Comparison of ENCODE assay signal across 15 cellular contexts in genomic region chr20:50297498-50298348, GRCh38.
A peak's percentile ranks its signal among the peaks of the same experiment; 100 is the strongest.
DNase-seq lines count a peak whose midpoint lies in the region; ATAC-seq and TF ChIP-seq lines count a peak whose summit lies in the region.
"Had no signal": no experiment of that assay in that cellular context is flagged by ENCODE, and none has a peak within 500 bp of the region (broad histone marks: within the 10 kb centered on the region; RNA-seq: fewer than 3 reads in every experiment).

No MANE protein-coding gene starts in this region.

- peak overlapping the region; percentile 68 for H3K27ac Mint-ChIP-seq in activated naive CD8-positive, alpha-beta T cell treated with anti-CD3 and anti-CD28 coated beads, Interleukin-2, amount 10 ng/mL, durations not matched to agents 7 days and 5 days
- no peak overlapping the region for H3K27ac Mint-ChIP-seq in activated naive CD8-positive, alpha-beta T cell treated with anti-CD3 and anti-CD28 coated beads for 36 hours
- H3K27ac Mint-ChIP-seq: IgD-negative memory B cell had no signal

- peak; percentile 62 for ATAC-seq in activated naive CD8-positive, alpha-beta T cell treated with anti-CD3 and anti-CD28 coated beads, Interleukin-2, amount 10 ng/mL, durations not matched to agents 7 days and 5 days (ENCODE audit: low read depth)
- ATAC-seq in GM21786 (IDR thresholded peaks at IDR 0.05; ENCODE audit: unreplicated experiment) = no peak
- ATAC-seq: activated CD4-positive, CD25-positive, alpha-beta regulatory T cell treated with anti-CD3 and anti-CD28 coated beads, Interleukin-2, amount 50 U/mL, for 24 hours; HCT116 had no signal

- H3K36me3 ChIP-seq in left ventricle myocardium inferior = no peaks in the 10 kb centered on the region
- no peaks in the 10 kb centered on the region for H3K36me3 ChIP-seq in tibial artery
- H3K36me3 ChIP-seq: heart left ventricle, thyroid gland had no signal

- H3K27me3 ChIP-seq in left ventricle myocardium inferior (ENCODE audit: low read depth) = no peaks in the 10 kb centered on the region
- no peaks in the 10 kb centered on the region for H3K27me3 ChIP-seq in tibial artery
- H3K27me3 ChIP-seq: heart left ventricle, thyroid gland had no signal

- no peaks in the 10 kb centered on the region for H3K36me3 Mint-ChIP-seq in activated naive CD8-positive, alpha-beta T cell treated with anti-CD3 and anti-CD28 coated beads, Interleukin-2, amount 10 ng/mL, durations not matched to agents 7 days and 5 days
- H3K36me3 Mint-ChIP-seq in activated naive CD8-positive, alpha-beta T cell treated with anti-CD3 and anti-CD28 coated beads for 36 hours = no peaks in the 10 kb centered on the region

- peaks cover 16% of the 10 kb centered on the region for H3K27me3 Mint-ChIP-seq in activated naive CD8-positive, alpha-beta T cell treated with anti-CD3 and anti-CD28 coated beads, Interleukin-2, amount 10 ng/mL, durations not matched to agents 7 days and 5 days
- H3K27me3 Mint-ChIP-seq in activated naive CD8-positive, alpha-beta T cell treated with anti-CD3 and anti-CD28 coated beads for 36 hours = no peaks in the 10 kb centered on the region

- TF ChIP-seq CTCF in left ventricle myocardium inferior (IDR thresholded peaks at IDR 0.05; ENCODE audit: borderline replicate concordance) (no peak), tibial artery (IDR thresholded peaks at IDR 0.05) (no peak)

- DNase-seq in activated naive CD8-positive, alpha-beta T cell treated with anti-CD3 and anti-CD28 coated beads, Interleukin-2, amount 10 ng/mL, durations not matched to agents 7 days and 5 days = no peak
- no peak for DNase-seq in activated naive CD8-positive, alpha-beta T cell treated with anti-CD3 and anti-CD28 coated beads for 36 hours
- peak; percentile 65 for DNase-seq in SKM-1 treated with dmso at 0.1 percent for 144 hours (lab: John Stamatoyannopoulos, UW; ENCODE audit: unreplicated experiment)
- no peak for DNase-seq in left ventricle myocardium inferior
- DNase-seq in tibial artery = no peak
- no peak for DNase-seq in inferior parietal cortex (ENCODE audit: extremely low spot score)
- DNase-seq in NOMO-1 (lab: John Stamatoyannopoulos, UW; ENCODE audit: unreplicated experiment in 2 of 2) = no peak
- DNase-seq: amniotic stem cell; effector CD4-positive, alpha-beta T cell; thyroid gland had no signal

- no peaks in the 10 kb centered on the region for H3K9me3 ChIP-seq in left ventricle myocardium inferior (replicated peaks)
- H3K9me3 ChIP-seq in tibial artery = peaks cover 0 to 3% (median 0%) of the 10 kb centered on the region in 3 donors
- H3K9me3 ChIP-seq: heart left ventricle, thyroid gland had no signal

- peaks cover 3% of the 10 kb centered on the region for H3K9me3 Mint-ChIP-seq in activated naive CD8-positive, alpha-beta T cell treated with anti-CD3 and anti-CD28 coated beads, Interleukin-2, amount 10 ng/mL, durations not matched to agents 7 days and 5 days
- H3K9me3 Mint-ChIP-seq in activated naive CD8-positive, alpha-beta T cell treated with anti-CD3 and anti-CD28 coated beads for 36 hours = no peaks in the 10 kb centered on the region
- H3K9me3 Mint-ChIP-seq: IgD-negative memory B cell had no signal

- peak overlapping the region; percentile 28 for H3K4me3 Mint-ChIP-seq in activated naive CD8-positive, alpha-beta T cell treated with anti-CD3 and anti-CD28 coated beads, Interleukin-2, amount 10 ng/mL, durations not matched to agents 7 days and 5 days
- no peak overlapping the region for H3K4me3 Mint-ChIP-seq in activated naive CD8-positive, alpha-beta T cell treated with anti-CD3 and anti-CD28 coated beads for 36 hours

- intact Hi-C loops in left ventricle myocardium inferior (cut with micrococcal nuclease) (no loop called here), tibial artery (cut with DNase I; ENCODE audit: low total_unique reads) (no loop called here)

- POLR2A ChIA-PET in activated naive CD8-positive, alpha-beta T cell treated with anti-CD3 and anti-CD28 coated beads, Interleukin-2, amount 10 ng/mL, durations not matched to agents 7 days and 5 days (lab: Charles Lee) = no interaction called here

- H3K4me1 ChIP-seq in left ventricle myocardium inferior (peaks cover 30% of the 10 kb centered on the region), tibial artery (peaks cover 4 to 21% (median 6%) of the 10 kb centered on the region in 4 donors)

- H3K4me3 ChIP-seq in left ventricle myocardium inferior (no peak overlapping the region), tibial artery (no peak overlapping the region)
- H3K4me3 ChIP-seq: heart left ventricle, thyroid gland had no signal

- H3K27ac ChIP-seq in left ventricle myocardium inferior (replicated peaks) (peak overlapping the region; percentile 51), tibial artery (peak overlapping the region; percentile 79 to 84)

- H3K4me1 Mint-ChIP-seq in activated naive CD8-positive, alpha-beta T cell treated with anti-CD3 and anti-CD28 coated beads, Interleukin-2, amount 10 ng/mL, durations not matched to agents 7 days and 5 days = peaks cover 43% of the 10 kb centered on the region
- H3K4me1 Mint-ChIP-seq in activated naive CD8-positive, alpha-beta T cell treated with anti-CD3 and anti-CD28 coated beads for 36 hours = peaks cover 6% of the 10 kb centered on the region
